ENCODE assay signal across 1 cellular context in the genomic region with DNA sequence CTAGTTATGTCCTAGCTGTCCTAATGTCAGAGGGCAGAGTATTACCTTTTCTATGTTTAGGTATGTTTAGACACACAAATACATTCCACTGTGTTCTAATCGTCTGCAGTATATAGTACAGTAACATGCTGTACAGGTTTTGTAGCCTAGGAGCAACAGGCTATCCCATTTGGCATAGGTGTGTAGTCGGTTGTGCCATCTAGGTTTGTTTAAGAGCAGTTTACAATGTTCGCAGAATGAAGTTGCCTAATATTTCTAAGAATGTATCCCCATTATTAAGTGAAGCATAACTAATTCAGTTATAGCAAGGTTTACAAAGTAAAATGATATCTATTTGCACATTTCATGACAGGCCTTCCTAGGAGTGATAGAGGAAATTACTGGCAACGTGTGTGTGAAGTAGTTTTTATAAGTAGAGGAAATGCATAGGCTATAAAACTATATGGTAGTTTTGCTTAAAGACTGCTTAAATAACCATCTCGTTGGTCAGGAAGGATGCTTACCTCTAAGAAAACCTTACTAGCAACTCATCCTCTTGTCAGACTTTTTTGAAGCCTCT.
TF ChIP-seq lines count a peak whose summit lies in the region.

No MANE protein-coding gene starts in this region.

TF ChIP-seq in A549, 52 proteins besides CTCF, POLR2A, EP300 and RAD21 (continued from another document):
- TF ChIP-seq REST (IDR thresholded peaks at IDR 0.05) (no peak), HMGXB4 (CRISPR knock-in tag; IDR thresholded peaks at IDR 0.05; ENCODE audit: borderline replicate concordance) (no peak), SMC3 (IDR thresholded peaks at IDR 0.05) (no peak), CHD2 (IDR thresholded peaks at IDR 0.05; ENCODE audit: low read length, partially characterized antibody) (no peak)
